In the genomic region with DNA sequence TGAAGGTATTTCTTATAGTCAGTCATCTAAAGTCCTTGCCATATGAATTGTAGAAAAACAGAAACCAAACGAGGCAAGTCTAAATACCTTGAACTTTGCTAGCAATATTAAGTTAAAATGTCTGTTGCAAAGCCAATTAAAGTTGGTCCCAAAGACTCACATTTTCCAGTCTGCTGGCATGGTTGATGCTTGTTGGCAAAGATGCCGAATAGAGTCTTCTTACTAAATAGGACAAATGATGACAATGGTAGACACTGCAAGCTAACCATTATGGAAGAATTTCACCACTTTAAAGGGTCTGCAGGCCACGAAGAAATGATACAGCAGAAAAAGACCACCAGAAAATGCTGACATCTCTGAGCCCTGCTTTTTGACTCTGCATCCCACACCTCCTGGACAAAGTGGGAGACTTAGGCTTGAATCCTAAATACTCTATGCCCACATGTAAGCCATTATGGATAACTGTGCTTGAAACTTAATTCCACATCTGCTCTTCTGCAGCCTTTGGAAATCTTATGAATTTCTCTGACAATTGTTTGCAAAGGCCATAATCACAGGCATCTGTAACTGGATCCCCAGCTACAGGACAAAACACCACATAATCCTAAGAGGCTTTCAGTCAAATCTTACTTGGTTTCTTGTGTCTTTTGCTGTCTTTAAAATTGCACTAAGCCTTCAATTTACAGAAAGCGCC, we compare ENCODE assay signal across 1 cellular context.
TF ChIP-seq lines count a peak whose summit lies in the region.

No MANE protein-coding gene starts in this region.

TF ChIP-seq in HCT116, 20 proteins besides CTCF, POLR2A, EP300 and RAD21:
- TF ChIP-seq SRF (IDR thresholded peaks at IDR 0.05; ENCODE audit: low read depth) (no peak), YY1 (IDR thresholded peaks at IDR 0.05; ENCODE audit: extremely low read depth, insufficient replicate concordance, low read depth, low read length) (no peak), JUND (IDR thresholded peaks at IDR 0.05) (no peak), POLR2AphosphoS5 (IDR thresholded peaks at IDR 0.05; ENCODE audit: low read depth, low read length) (no peak), SP1 (IDR thresholded peaks at IDR 0.05; ENCODE audit: low read depth) (no peak), FOSL1 (IDR thresholded peaks at IDR 0.05; ENCODE audit: low read depth) (no peak), EGR1 (IDR thresholded peaks at IDR 0.05; ENCODE audit: low read depth) (no peak), EZH2 (IDR thresholded peaks at IDR 0.05) (no peak)
- TF ChIP-seq, protein P1, sequence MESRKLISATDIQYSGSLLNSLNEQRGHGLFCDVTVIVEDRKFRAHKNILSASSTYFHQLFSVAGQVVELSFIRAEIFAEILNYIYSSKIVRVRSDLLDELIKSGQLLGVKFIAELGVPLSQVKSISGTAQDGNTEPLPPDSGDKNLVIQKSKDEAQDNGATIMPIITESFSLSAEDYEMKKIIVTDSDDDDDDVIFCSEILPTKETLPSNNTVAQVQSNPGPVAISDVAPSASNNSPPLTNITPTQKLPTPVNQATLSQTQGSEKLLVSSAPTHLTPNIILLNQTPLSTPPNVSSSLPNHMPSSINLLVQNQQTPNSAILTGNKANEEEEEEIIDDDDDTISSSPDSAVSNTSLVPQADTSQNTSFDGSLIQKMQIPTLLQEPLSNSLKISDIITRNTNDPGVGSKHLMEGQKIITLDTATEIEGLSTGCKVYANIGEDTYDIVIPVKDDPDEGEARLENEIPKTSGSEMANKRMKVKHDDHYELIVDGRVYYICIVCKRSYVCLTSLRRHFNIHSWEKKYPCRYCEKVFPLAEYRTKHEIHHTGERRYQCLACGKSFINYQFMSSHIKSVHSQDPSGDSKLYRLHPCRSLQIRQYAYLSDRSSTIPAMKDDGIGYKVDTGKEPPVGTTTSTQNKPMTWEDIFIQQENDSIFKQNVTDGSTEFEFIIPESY (IDR thresholded peaks at IDR 0.05; ENCODE audit: extremely low read depth, insufficient replicate concordance, low read length): no peak
